Comparison of ENCODE assay signal across 12 cellular contexts in genomic region chr5:83377131-83377865, GRCh38.
DNase-seq lines count a peak whose midpoint lies in the region; ATAC-seq, FAIRE-seq and TF ChIP-seq lines count a peak whose summit lies in the region.
"Had no signal": no experiment of that assay in that cellular context is flagged by ENCODE, and none has a peak within 500 bp of the region (broad histone marks: within the 10 kb centered on the region; RNA-seq: fewer than 3 reads in every experiment).

No MANE protein-coding gene starts in this region.

- peak overlapping the region; percentile 8; the same call in 1 of the 2 replicates for H4K91ac ChIP-seq in IMR-90 (ENCODE audit: insufficient read depth, low read depth, low read length)

- H3K27ac Mint-ChIP-seq in mesothelial cell of epicardium: no peak overlapping the region

- peak overlapping the region; percentile 64; the same call in 1 of the 2 replicates for H4K5ac ChIP-seq in IMR-90 (ENCODE audit: low read depth, low read length)

- CTCF ChIA-PET in AG04450 (lab: Charles Lee): interaction anchor here (2.4 kb wide), 1 partner anchor 96 kb away, joined by 7 read pairs; no protein-coding TSS in a partner anchor
- CTCF ChIA-PET in IMR-90 (lab: Yijun Ruan, JAX): interaction anchor here (0.5 to 1.5 kb wide), 3 partner anchors 8 to 304 kb away, joined by 3 read pairs; no protein-coding TSS in a partner anchor

- TF ChIP-seq POLR2A in IMR-90 (IDR thresholded peaks at IDR 0.05; ENCODE audit: low read depth, low read length): no peak

- H2BK15ac ChIP-seq in IMR-90 (ENCODE audit: low read depth, low read length): peak overlapping the region; percentile 10; the same call in 2 of the 3 replicates

- H3K27ac ChIP-seq in AG04450 (ENCODE audit: low read depth, low read length) (peak overlapping the region; percentile 43), IMR-90 (ENCODE audit: insufficient read depth, low read length) (peak overlapping the region; percentile 16; the same call in 1 of the 2 replicates), left lung (peak overlapping the region in 1 of 2 donors; percentile 79)

- TF ChIP-seq CTCF in AG04450 (IDR thresholded peaks at IDR 0.05; ENCODE audit: low read depth, low read length): no peak
- no peak for TF ChIP-seq CTCF in IMR-90 (conservative IDR thresholded peaks at IDR 0.05; ENCODE audit: low read depth, low read length)
- no peak for TF ChIP-seq CTCF in bronchial epithelial cell (IDR thresholded peaks at IDR 0.05; ENCODE audit: insufficient read depth, low read length, severe bottlenecking)
- no peak for TF ChIP-seq CTCF in left lung (IDR thresholded peaks at IDR 0.05)
- TF ChIP-seq CTCF in mesothelial cell of epicardium (IDR thresholded peaks at IDR 0.05; ENCODE audit: unreplicated experiment): no peak

- in situ Hi-C loops in IMR-90 (cut with MboI; ENCODE audit: low sequenced_read_pairs): no loop called here

- FAIRE-seq in bronchial epithelial cell (lab: Jason Lieb, UNC): no peak

- H4K8ac ChIP-seq in IMR-90 (ENCODE audit: low read depth in 2 of 2, low read length in 2 of 2): peak overlapping the region in 1 of 2 experiments; percentile 55; a peak in 2 of 4 replicates

- H3K4me2 ChIP-seq in IMR-90 (ENCODE audit: low read depth, low read length): peak overlapping the region; percentile 36; the same call in 1 of the 2 replicates

- H3K27me3 ChIP-seq in AG04450 (ENCODE audit: control insufficient read depth, insufficient read depth, low read length): no peaks in the 10 kb centered on the region
- no peaks in the 10 kb centered on the region for H3K27me3 ChIP-seq in IMR-90 (ENCODE audit: control insufficient read depth, insufficient read depth, low read length)
- no peaks in the 10 kb centered on the region for H3K27me3 ChIP-seq in bronchial epithelial cell (ENCODE audit: control insufficient read depth, insufficient read depth, low read length)
- no peaks in the 10 kb centered on the region for H3K27me3 ChIP-seq in left lung

- H3K4me1 Mint-ChIP-seq in mesothelial cell of epicardium: peaks cover 12% of the 10 kb centered on the region

- dilution Hi-C loops in IMR-90 (cut with HindIII; ENCODE audit: low sequenced_read_pairs, unreplicated experiment): no loop called here

- no peak overlapping the region for H2AK9ac ChIP-seq in IMR-90 (replicated peaks; ENCODE audit: low read depth, low read length, poor library complexity)

- peak overlapping the region; percentile 78 for H2BK5ac ChIP-seq in IMR-90 (ENCODE audit: low read depth, low read length, poor library complexity, severe bottlenecking)

- no peak overlapping the region for H2AFZ ChIP-seq in IMR-90 (replicated peaks; ENCODE audit: low read length, poor library complexity)

- no peak overlapping the region for H3K23ac ChIP-seq in IMR-90 (ENCODE audit: low read depth, low read length)

- no peaks in the 10 kb centered on the region for H3K27me3 Mint-ChIP-seq in mesothelial cell of epicardium (ENCODE audit: low read depth)

- H3K4me3 ChIP-seq in AG04450 (ENCODE audit: low read depth, low read length): no peak overlapping the region
- H3K4me3 ChIP-seq in IMR-90 (ENCODE audit: insufficient read depth, low read depth, low read length): no peak overlapping the region
- H3K4me3 ChIP-seq in bronchial epithelial cell (ENCODE audit: low read depth, low read length): no peak overlapping the region
- no peak overlapping the region for H3K4me3 ChIP-seq in left lung
- H3K4me3 ChIP-seq: lung had no signal

- H4K20me1 ChIP-seq in IMR-90 (ENCODE audit: insufficient read depth, low read length): no peaks in the 10 kb centered on the region

- H2AK5ac ChIP-seq in IMR-90 (ENCODE audit: low read depth, low read length): no peak overlapping the region

- POLR2A ChIA-PET in AG04450 (lab: Yijun Ruan, JAX) (interaction anchor here (1.0 to 1.3 kb wide), 2 partner anchors 10 to 11 kb away, joined by 3 to 5 read pairs; no protein-coding TSS in a partner anchor), IMR-90 (lab: Charles Lee; ENCODE audit: unreplicated experiment) (interaction anchor here (0.6 kb wide), 1 partner anchor 96 kb away, joined by 3 read pairs; no protein-coding TSS in a partner anchor)

- BruUV-seq in IMR-90 (replicated peaks; lab: Mats Ljungman, UMichigan): no TSS peak

- DNase-seq in AG04450 (ENCODE audit: low read depth, low spot score) (peak; percentile 59), IMR-90 (peak; percentile 92), bronchial epithelial cell (ENCODE audit: low read depth) (peak; percentile 45), left lung (no peak), globus pallidus (ENCODE audit: low spot score) (no peak), COLO829 (ENCODE audit: low spot score) (no peak), mesothelial cell of epicardium (ENCODE audit: low spot score in 2 of 2, unreplicated experiment in 2 of 2) (no peak)
- DNase-seq in stimulated activated naive CD8-positive, alpha-beta T cell treated with anti-CD3 and anti-CD28 coated beads, Interleukin-15, Interleukin-2, amounts not matched to agents 100 U/mL and 50 U/mL, for 24 hours: no peak
- DNase-seq: anterior cingulate cortex, NCI-H526 treated with DMSO at 0.1 percent for 48 hours, T-helper 2 cell had no signal

- no peak overlapping the region for H3K4me3 Mint-ChIP-seq in mesothelial cell of epicardium

- H3K18ac ChIP-seq in IMR-90 (ENCODE audit: low read depth, low read length): peak overlapping the region; percentile 70; the same call in 1 of the 2 replicates

- no peaks in the 10 kb centered on the region for H3K36me3 Mint-ChIP-seq in mesothelial cell of epicardium

- H3K14ac ChIP-seq in IMR-90 (replicated peaks; ENCODE audit: low read depth, low read length): peak overlapping the region; percentile 38; the same call in 1 of the 2 replicates

- H3K4me1 ChIP-seq in IMR-90 (ENCODE audit: control insufficient read depth, insufficient read depth, low read length) (peaks cover 3% of the 10 kb centered on the region; the same call in 1 of the 2 replicates), left lung (peaks cover 0 to 33% of the 10 kb centered on the region in 2 donors)

- peak overlapping the region; percentile 48 for H3K4ac ChIP-seq in IMR-90 (ENCODE audit: low read depth, low read length)

- no peak for TF ChIP-seq RAD21 in IMR-90 (IDR thresholded peaks at IDR 0.05; ENCODE audit: low read length)

- intact Hi-C loops in IMR-90 (cut with micrococcal nuclease): loop anchor here (5.0 kb wide), 1 partner anchor 95 kb away; the partner anchor contains the start of gene VCAN
- intact Hi-C loops in left lung (cut with DNase I): no loop called here

- H3K56ac ChIP-seq in IMR-90 (ENCODE audit: extremely low read depth, insufficient read depth, low read length): peak overlapping the region; percentile 17; the same call in 1 of the 2 replicates

- H3K9me3 Mint-ChIP-seq in mesothelial cell of epicardium: peaks cover 2% of the 10 kb centered on the region

- peak overlapping the region; percentile 59; the same call in 1 of the 2 replicates for H2BK120ac ChIP-seq in IMR-90 (ENCODE audit: low read depth, low read length)

- WGBS in IMR-90 (ENCODE audit: extremely low coverage in 2 of 2, insufficient read length in 1 of 2), 2 experiments: no CpG with 5 or more reads among the region's 3 CpGs

- no peaks in the 10 kb centered on the region for H3K9me3 ChIP-seq in AG04450 (ENCODE audit: control insufficient read depth, insufficient read depth, low read length)
- no peaks in the 10 kb centered on the region for H3K9me3 ChIP-seq in IMR-90 (ENCODE audit: control insufficient read depth, insufficient read depth, low read length)
- no peaks in the 10 kb centered on the region for H3K9me3 ChIP-seq in left lung

- peaks cover 3% of the 10 kb centered on the region for H3K9me1 ChIP-seq in IMR-90 (ENCODE audit: insufficient read depth, low read length)

- H2BK20ac ChIP-seq in IMR-90 (ENCODE audit: low read depth, low read length): peak overlapping the region; percentile 54

- peak; percentile 50 for ATAC-seq in IMR-90 (ENCODE audit: low read depth)
- peak; percentile 54 for ATAC-seq in left lung
- no peak for ATAC-seq in stimulated activated naive CD8-positive, alpha-beta T cell treated with anti-CD3 and anti-CD28 coated beads, Interleukin-15, Interleukin-2, amounts not matched to agents 100 U/mL and 50 U/mL, for 24 hours

- H3K9ac ChIP-seq in IMR-90 (ENCODE audit: low read depth, low read length): no peak overlapping the region

- no peaks in the 10 kb centered on the region for H3K36me3 ChIP-seq in IMR-90 (ENCODE audit: control insufficient read depth, insufficient read depth, low read length)
- H3K36me3 ChIP-seq in bronchial epithelial cell (ENCODE audit: control insufficient read depth, insufficient read depth, low read length): no peaks in the 10 kb centered on the region
- H3K36me3 ChIP-seq in left lung: no peaks in the 10 kb centered on the region

- no peaks in the 10 kb centered on the region for H3K79me1 ChIP-seq in IMR-90 (ENCODE audit: low read depth in 1 of 2, low read length in 2 of 2)

TF ChIP-seq in IMR-90, 13 proteins besides CTCF, POLR2A, EP300 and RAD21:
- peak; percentile 93 for TF ChIP-seq CEBPB (IDR thresholded peaks at IDR 0.05; ENCODE audit: low read depth, low read length)
- TF ChIP-seq MXI1 (IDR thresholded peaks at IDR 0.05; ENCODE audit: borderline replicate concordance, low read depth, low read length): no peak
- TF ChIP-seq NFE2L2 (IDR thresholded peaks at IDR 0.05; ENCODE audit: low read depth, low read length): peak; percentile 48; the same call in 1 of the 2 replicates
- peak; percentile 75; the same call in 1 of the 2 replicates for TF ChIP-seq FOS (IDR thresholded peaks at IDR 0.05; ENCODE audit: low read depth, low read length)

Comparison
In these comparisons a context has a peak if more than half of its experiments do, and no peak if none do; other contexts are left out.
1. DNase-seq: peak in AG04450 (single experiment), IMR-90 (single experiment) and bronchial epithelial cell (single experiment); none in left lung (0 of 2), globus pallidus (single experiment), stimulated activated naive CD8-positive, alpha-beta T cell treated with anti-CD3 and anti-CD28 coated beads, Interleukin-15, Interleukin-2, amounts not matched to agents 100 U/mL and 50 U/mL, for 24 hours (single experiment), COLO829 (single experiment) and mesothelial cell of epicardium (0 of 2).